Comparison of ENCODE assay signal across 9 cellular contexts in genomic region chr17:7204335-7204734, GRCh38. TPM values are rescaled to one million over a fixed set of nuclear protein-coding genes. Genes with fewer than 3 reads are reported as not detected.
DNase-seq lines count a peak whose midpoint lies in the region; ATAC-seq, FAIRE-seq and TF ChIP-seq lines count a peak whose summit lies in the region.
"Had no signal": no experiment of that assay in that cellular context is flagged by ENCODE, and none has a peak within 500 bp of the region (broad histone marks: within the 10 kb centered on the region; RNA-seq: fewer than 3 reads in every experiment).

No MANE protein-coding gene starts in this region.

- peaks cover 0 to 27% of the 10 kb centered on the region in 2 experiments; a peak in 1 of 4 replicates for H3K79me2 ChIP-seq in H1 (ENCODE audit: control insufficient read depth in 1 of 2, insufficient read depth in 2 of 2, low read length in 2 of 2)

- TF ChIP-seq POLR2A in H1 (IDR thresholded peaks at IDR 0.05; ENCODE audit: control extremely low read depth in 1 of 2, low read depth in 2 of 2, low read length in 2 of 2): no peak

- no peak overlapping the region for H2BK5ac ChIP-seq in H1 (ENCODE audit: low read depth, low read length)

- 90% methylated on average over 14 of the region's 15 CpGs; no CpG with 5 or more reads in 1 of the 2 experiments for WGBS in H1 (ENCODE audit: extremely low coverage in 1 of 2, insufficient coverage in 1 of 2, insufficient read length in 1 of 2, insufficient replicate concordance in 2 of 2, low coverage in 1 of 2, low lambda C conversion rate in 2 of 2, missing lambda C conversion rate in 1 of 2), 2 experiments

- peak overlapping the region; percentile 64 to 79 for H3K4me2 ChIP-seq in H1 (ENCODE audit: insufficient read depth in 1 of 2, low read depth in 2 of 2, low read length in 2 of 2)

- TF ChIP-seq CTCF in Calu3 (IDR thresholded peaks at IDR 0.05; ENCODE audit: unreplicated experiment) (no peak), H1 (IDR thresholded peaks at IDR 0.05; ENCODE audit: control extremely low read depth in 1 of 3, insufficient read depth in 1 of 3, low read depth in 1 of 3, low read length in 3 of 3) (no peak)

- FAIRE-seq in H1 (lab: Jason Lieb, UNC): no peak
- FAIRE-seq: islet of Langerhans had no signal

- no peaks in the 10 kb centered on the region for H3K36me3 Mint-ChIP-seq in Calu3 (ENCODE audit: insufficient read depth, unreplicated experiment)

- no peak overlapping the region for H3K27ac Mint-ChIP-seq in Calu3 (ENCODE audit: unreplicated experiment)

- peak overlapping the region; percentile 11 to 69 (median 38); a peak in 3 of 8 replicates for H3K4me3 ChIP-seq in H1 (ENCODE audit: extremely low read depth in 1 of 4, insufficient read depth in 2 of 4, low read depth in 3 of 4, low read length in 4 of 4)

- peak overlapping the region; percentile 58 for H3K4me3 Mint-ChIP-seq in Calu3 (ENCODE audit: low read depth, unreplicated experiment)

- no peak overlapping the region for H2BK120ac ChIP-seq in H1 (replicated peaks; ENCODE audit: low read depth, low read length)

- no peak overlapping the region for H2AFZ ChIP-seq in H1 (ENCODE audit: low read length)

- H4K5ac ChIP-seq in H1 (ENCODE audit: insufficient read length, low read depth, low read length): no peak overlapping the region

- no peak overlapping the region for H2AK5ac ChIP-seq in H1 (ENCODE audit: low read depth, low read length)

- intact Hi-C loops in Calu3 (cut with micrococcal nuclease; ENCODE audit: unreplicated experiment): no loop called here

- H3K36me3 ChIP-seq in H1 (ENCODE audit: control insufficient read depth in 2 of 4, insufficient read depth in 4 of 4, low read length in 3 of 4): peaks cover 19 to 30% (median 25%) of the 10 kb centered on the region in 4 experiments

- H3K4ac ChIP-seq in H1 (replicated peaks; ENCODE audit: insufficient read length, low read depth, low read length): no peak overlapping the region

- no peak for TF ChIP-seq RAD21 in H1 (IDR thresholded peaks at IDR 0.05 in 1 of 2, conservative IDR thresholded peaks at IDR 0.05 in 1 of 2; ENCODE audit: low read depth in 2 of 2, low read length in 2 of 2)

- no peak for ATAC-seq in GM21786 (IDR thresholded peaks at IDR 0.05; ENCODE audit: unreplicated experiment)
- ATAC-seq in GM18868 (IDR thresholded peaks at IDR 0.05; ENCODE audit: unreplicated experiment): no peak

- peaks cover 3 to 20% of the 10 kb centered on the region in 2 experiments for H4K20me1 ChIP-seq in H1 (replicated peaks in 1 of 2; ENCODE audit: control insufficient read depth in 1 of 2, insufficient read depth in 2 of 2, low read length in 2 of 2)

- TF ChIP-seq EP300 in H1 (IDR thresholded peaks at IDR 0.05; ENCODE audit: borderline replicate concordance in 1 of 2, low read depth in 2 of 2, low read length in 2 of 2): no peak

- H3K9me3 Mint-ChIP-seq in Calu3 (ENCODE audit: low read depth, unreplicated experiment): no peaks in the 10 kb centered on the region

- POLR2A ChIA-PET in H1 (lab: Charles Lee; ENCODE audit: partially characterized antibody): interaction anchor here (1.4 to 2.0 kb wide), 2 partner anchors 14 to 58 kb away, joined by 4 to 8 read pairs; partner anchors contain the start of genes CLDN7 and DLG4

- H3K14ac ChIP-seq in H1 (ENCODE audit: insufficient read length): no peak overlapping the region

- H3K27ac ChIP-seq in H1 (ENCODE audit: low read depth, low read length): peak overlapping the region; percentile 68

- H4K91ac ChIP-seq in H1 (replicated peaks; ENCODE audit: insufficient read length, low read length): no peak overlapping the region

- peaks cover 22% of the 10 kb centered on the region; the same call in 1 of the 2 replicates for H3K79me1 ChIP-seq in H1 (ENCODE audit: low read depth, low read length)

- no peak overlapping the region for H2BK12ac ChIP-seq in H1 (ENCODE audit: low read depth, low read length)

- H3K27me3 Mint-ChIP-seq in Calu3 (ENCODE audit: unreplicated experiment): peaks cover 60% of the 10 kb centered on the region

- H4K8ac ChIP-seq in H1 (ENCODE audit: extremely low read depth, insufficient read depth, low read length): peak overlapping the region; percentile 38; the same call in 1 of the 2 replicates

- no TSS peak for BruUV-seq in Calu3 (replicated peaks; lab: Mats Ljungman, UMichigan)

- H3K56ac ChIP-seq in H1 (replicated peaks; ENCODE audit: insufficient read length, low read depth, low read length): no peak overlapping the region

- no peak for DNase-seq in Calu3
- peak; percentile 74 for DNase-seq in NCI-H69 (lab: John Stamatoyannopoulos, UW)
- DNase-seq in H1 (ENCODE audit: low read depth in 1 of 2, low spot score in 2 of 2): no peak
- peak; percentile 36 for DNase-seq in occipital lobe (lab: John Stamatoyannopoulos, UW)
- DNase-seq in NK-92 treated with Interleukin-12 subunit alpha and Interleukin-12 subunit beta, amount 100 ng/mL, for 24 hours (lab: John Stamatoyannopoulos, UW): no peak
- no peak for DNase-seq in glomerular visceral epithelial cell (ENCODE audit: extremely low spot score)

- CTCF ChIA-PET in Calu3 (lab: Charles Lee) (no interaction called here), H1 (lab: Charles Lee; ENCODE audit: partially characterized antibody) (interaction anchor here (0.7 to 0.8 kb wide), 2 partner anchors 26 to 34 kb away, joined by 3 to 4 read pairs; no protein-coding TSS in a partner anchor)

- peaks cover 18% of the 10 kb centered on the region; the same call in 1 of the 2 replicates for H3K23me2 ChIP-seq in H1 (ENCODE audit: low read depth, low read length)

- peaks cover 8% of the 10 kb centered on the region for H3K4me1 Mint-ChIP-seq in Calu3 (ENCODE audit: low read depth, unreplicated experiment)

- H3K23ac ChIP-seq in H1 (ENCODE audit: insufficient read length): no peak overlapping the region

- peaks cover 5 to 27% (median 23%) of the 10 kb centered on the region in 4 experiments for H3K4me1 ChIP-seq in H1 (replicated peaks in 1 of 4; ENCODE audit: control insufficient read depth in 3 of 4, insufficient read depth in 4 of 4, low read length in 3 of 4)

- no peak overlapping the region for H2BK15ac ChIP-seq in H1 (ENCODE audit: low read length)

- H3K9me3 ChIP-seq in H1 (ENCODE audit: insufficient read depth in 2 of 2, low read depth in 1 of 2, low read length in 1 of 2): no peaks in the 10 kb centered on the region

- no peaks in the 10 kb centered on the region; a peak in 1 of 7 replicates for H3K27me3 ChIP-seq in H1 (replicated peaks in 1 of 4; ENCODE audit: control insufficient read depth in 3 of 4, extremely low read depth in 1 of 4, insufficient read depth in 3 of 4, low read length in 3 of 4)

- no peak overlapping the region; the same call in 1 of the 2 replicates for H3K18ac ChIP-seq in H1 (ENCODE audit: extremely low read depth, low read length)

- H3K9ac ChIP-seq in H1 (replicated peaks in 1 of 4; ENCODE audit: extremely low read depth in 1 of 4, low read depth in 3 of 4, low read length in 3 of 4): peak overlapping the region in 2 of 4 experiments; percentile 13 to 22; a peak in 2 of 7 replicates

- no peak overlapping the region for H2BK20ac ChIP-seq in H1 (ENCODE audit: low read length)

RNA-seq across cellular contexts. Expression of gene DLG4, which starts 15.3 kb away (rescaled TPM):
- total RNA-seq in Calu3 (2022) (2.0 and 4.6 TPM in 2 replicates), occipital lobe (131 TPM)
- total RNA-seq in H1 (2021; fragmentation: NEBNext Ultra II Directional; extraction: Animal tissue kit (Norgen Biotek cat#: 25700)): 43.1 and 45.9 TPM in 2 replicates
- 18.9 and 35.2 TPM in 2 replicates for polyA plus RNA-seq in H1 (2011; rRNA removed)
- polyA plus RNA-seq in H1 (2011; cell fraction: cytosol; rRNA removed): 26.5 TPM
- 128 TPM for polyA plus RNA-seq in H1 (2011; cell fraction: nucleus; rRNA removed)
- polyA plus RNA-seq in H1 (2012, experiment 1 of 2): 47.5 to 67.9 TPM (median 55.6 TPM) in 4 replicates
- 29.2 TPM for polyA plus RNA-seq in H1 (2012, experiment 2 of 2)
- 22.1 TPM for polyA plus RNA-seq in H1 (2013, experiment 1 of 2)
- polyA plus RNA-seq in H1 (2013, experiment 2 of 2): 20.8 TPM
- 26.4 and 32.1 TPM in 2 replicates for polyA minus RNA-seq in H1 (2011; rRNA and poly(A)+ RNA removed)
- 14.0 TPM for polyA minus RNA-seq in H1 (2011; cell fraction: cytosol; rRNA and poly(A)+ RNA removed)
- 34.3 TPM for polyA minus RNA-seq in H1 (2011; cell fraction: nucleus; rRNA and poly(A)+ RNA removed)

RNA-seq across cellular contexts. Expression of gene ACADVL, which starts 15.4 kb away (rescaled TPM):
- total RNA-seq in Calu3 (2022) (552 and 615 TPM in 2 replicates), occipital lobe (77.2 TPM)
- total RNA-seq in H1 (2021; fragmentation: NEBNext Ultra II Directional; extraction: Animal tissue kit (Norgen Biotek cat#: 25700)): 169 and 181 TPM in 2 replicates
- polyA plus RNA-seq in H1 (2011; rRNA removed): 231 and 317 TPM in 2 replicates
- polyA plus RNA-seq in H1 (2011; cell fraction: cytosol; rRNA removed): 253 TPM
- polyA plus RNA-seq in H1 (2011; cell fraction: nucleus; rRNA removed): 2,578 TPM
- 291 to 353 TPM (median 315 TPM) in 4 replicates for polyA plus RNA-seq in H1 (2012, experiment 1 of 2)
- polyA plus RNA-seq in H1 (2012, experiment 2 of 2): 193 TPM
- polyA plus RNA-seq in H1 (2013, experiment 1 of 2): 219 TPM
- 201 TPM for polyA plus RNA-seq in H1 (2013, experiment 2 of 2)
- 103 and 130 TPM in 2 replicates for polyA minus RNA-seq in H1 (2011; rRNA and poly(A)+ RNA removed)
- polyA minus RNA-seq in H1 (2011; cell fraction: cytosol; rRNA and poly(A)+ RNA removed): 56.4 TPM
- 237 TPM for polyA minus RNA-seq in H1 (2011; cell fraction: nucleus; rRNA and poly(A)+ RNA removed)

RNA-seq across cellular contexts. Expression of gene ASGR1, which starts 25.2 kb away (rescaled TPM):
- total RNA-seq in Calu3 (2022): 0.26 TPM in 1 of 2 replicates, not detected in the other
- total RNA-seq in H1 (2021; fragmentation: NEBNext Ultra II Directional; extraction: Animal tissue kit (Norgen Biotek cat#: 25700)): 8.6 and 10.8 TPM in 2 replicates
- polyA plus RNA-seq in H1 (2011; rRNA removed): 14.5 and 16.1 TPM in 2 replicates
- polyA plus RNA-seq in H1 (2011; cell fraction: cytosol; rRNA removed): 16.1 TPM
- 29.5 TPM for polyA plus RNA-seq in H1 (2011; cell fraction: nucleus; rRNA removed)
- 7.0 to 16.3 TPM (median 14.5 TPM) in 4 replicates for polyA plus RNA-seq in H1 (2012, experiment 1 of 2)
- polyA plus RNA-seq in H1 (2012, experiment 2 of 2): 11.2 TPM
- 9.1 TPM for polyA plus RNA-seq in H1 (2013, experiment 1 of 2)
- 8.6 TPM for polyA plus RNA-seq in H1 (2013, experiment 2 of 2)
- polyA minus RNA-seq in H1 (2011; rRNA and poly(A)+ RNA removed): 3.9 and 4.1 TPM in 2 replicates
- 5.0 TPM for polyA minus RNA-seq in H1 (2011; cell fraction: cytosol; rRNA and poly(A)+ RNA removed)
- polyA minus RNA-seq in H1 (2011; cell fraction: nucleus; rRNA and poly(A)+ RNA removed): 4.8 TPM
- total RNA-seq in occipital lobe: 15.6 TPM

RNA-seq across cellular contexts. Expression of gene DVL2, which starts 30.0 kb away (rescaled TPM):
- 44.8 and 45.7 TPM in 2 replicates for total RNA-seq in Calu3 (2022)
- total RNA-seq in H1 (2021; fragmentation: NEBNext Ultra II Directional; extraction: Animal tissue kit (Norgen Biotek cat#: 25700)): 59.3 and 59.6 TPM in 2 replicates
- 19.0 and 29.7 TPM in 2 replicates for polyA plus RNA-seq in H1 (2011; rRNA removed)
- polyA plus RNA-seq in H1 (2011; cell fraction: cytosol; rRNA removed): 15.8 TPM
- 56.7 TPM for polyA plus RNA-seq in H1 (2011; cell fraction: nucleus; rRNA removed)
- 47.0 to 54.8 TPM (median 48.8 TPM) in 4 replicates for polyA plus RNA-seq in H1 (2012, experiment 1 of 2)
- polyA plus RNA-seq in H1 (2012, experiment 2 of 2): 44.2 TPM
- 28.5 TPM for polyA plus RNA-seq in H1 (2013, experiment 1 of 2)
- polyA plus RNA-seq in H1 (2013, experiment 2 of 2): 25.2 TPM
- 20.1 and 32.9 TPM in 2 replicates for polyA minus RNA-seq in H1 (2011; rRNA and poly(A)+ RNA removed)
- polyA minus RNA-seq in H1 (2011; cell fraction: cytosol; rRNA and poly(A)+ RNA removed): 19.4 TPM
- polyA minus RNA-seq in H1 (2011; cell fraction: nucleus; rRNA and poly(A)+ RNA removed): 46.9 TPM
- 49.1 TPM for total RNA-seq in occipital lobe

RNA-seq across cellular contexts. Expression of gene PHF23, which starts 34.9 kb away (rescaled TPM):
- total RNA-seq in Calu3 (2022): 30.2 and 31.6 TPM in 2 replicates
- 62.8 and 65.1 TPM in 2 replicates for total RNA-seq in H1 (2021; fragmentation: NEBNext Ultra II Directional; extraction: Animal tissue kit (Norgen Biotek cat#: 25700))
- polyA plus RNA-seq in H1 (2011; rRNA removed): 46.5 and 47.5 TPM in 2 replicates
- 45.6 TPM for polyA plus RNA-seq in H1 (2011; cell fraction: cytosol; rRNA removed)
- polyA plus RNA-seq in H1 (2011; cell fraction: nucleus; rRNA removed): 44.4 TPM
- polyA plus RNA-seq in H1 (2012, experiment 1 of 2): 57.1 to 63.2 TPM (median 57.6 TPM) in 4 replicates
- polyA plus RNA-seq in H1 (2012, experiment 2 of 2): 65.8 TPM
- 66.2 TPM for polyA plus RNA-seq in H1 (2013, experiment 1 of 2)
- 69.5 TPM for polyA plus RNA-seq in H1 (2013, experiment 2 of 2)
- 46.8 and 59.7 TPM in 2 replicates for polyA minus RNA-seq in H1 (2011; rRNA and poly(A)+ RNA removed)
- polyA minus RNA-seq in H1 (2011; cell fraction: cytosol; rRNA and poly(A)+ RNA removed): 27.7 TPM
- polyA minus RNA-seq in H1 (2011; cell fraction: nucleus; rRNA and poly(A)+ RNA removed): 19.8 TPM
- 33.7 TPM for total RNA-seq in occipital lobe

Comparison
In these comparisons a context has a peak if more than half of its experiments do, and no peak if none do; other contexts are left out.
1. DNase-seq: peak in NCI-H69 (single experiment) and occipital lobe (single experiment); none in Calu3 (single experiment), H1 (0 of 2), NK-92 treated with Interleukin-12 subunit alpha and Interleukin-12 subunit beta, amount 100 ng/mL, for 24 hours (single experiment) and glomerular visceral epithelial cell (single experiment).